Comparison of ENCODE assay signal across 32 cellular contexts in the genomic region with DNA sequence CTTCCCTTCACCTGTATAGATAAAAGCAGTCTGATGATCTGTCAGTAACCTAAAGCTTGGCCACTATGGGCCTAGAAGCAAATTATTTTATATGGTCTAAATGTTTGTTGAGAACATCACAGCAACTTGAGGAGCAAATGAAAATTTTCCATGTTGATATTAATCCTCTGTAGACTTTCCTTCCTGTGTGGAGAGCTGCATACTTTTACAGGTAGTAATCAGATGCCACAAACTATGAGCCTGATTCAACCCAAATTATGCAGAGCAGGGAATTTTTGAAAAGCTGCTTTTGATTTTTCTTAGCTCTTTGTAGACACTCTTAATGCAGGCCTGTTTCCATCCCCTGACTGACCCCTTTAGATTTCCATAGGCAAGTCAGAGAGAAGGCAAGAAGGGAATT. TPM values are rescaled to one million over a fixed set of nuclear protein-coding genes. Genes with fewer than 3 reads are reported as not detected.
"Had no signal": no experiment of that assay in that cellular context is flagged by ENCODE, and none has a peak within 500 bp of the region (broad histone marks: within the 10 kb centered on the region; RNA-seq: fewer than 3 reads in every experiment).

No MANE protein-coding gene starts in this region.

- H3K9ac ChIP-seq: parathyroid adenoma had no signal

- H3K4me1 ChIP-seq: esophagus muscularis mucosa, foreskin keratinocyte, gastroesophageal sphincter, heart left ventricle, left lung, parathyroid adenoma, right atrium auricular region, sigmoid colon, spleen, testis, tibial artery, upper lobe of left lung had no signal

- H3K9me3 ChIP-seq: esophagus muscularis mucosa, gastroesophageal sphincter, heart left ventricle, left lung, mucosa of descending colon, right atrium auricular region, sigmoid colon, spleen, testis, tibial artery, upper lobe of left lung had no signal

- ATAC-seq: foreskin keratinocyte; gastroesophageal sphincter; heart left ventricle; left lung; mucosa of descending colon; natural killer cell treated with Interleukin-12 subunit alpha and Interleukin-12 subunit beta and Interleukin-15 and Interleukin-18, amount 100 ng/mL, for 72 hours; stimulated activated memory B cell treated with anti-CD40 and anti-IgM and Interleukin-4, amounts not matched to agents 10 μg/mL and 1 μg/mL and 100 μg/mL, for 72 hours; stimulated activated naive CD8-positive, alpha-beta T cell treated with anti-CD3 and anti-CD28 coated beads, Interleukin-15, Interleukin-2, amounts not matched to agents 100 U/mL and 50 U/mL, for 24 hours had no signal

- H3K27me3 ChIP-seq: testis had no signal

- DNase-seq: dermis blood vessel endothelial cell; effector memory CD4-positive, alpha-beta T cell; foreskin keratinocyte; heart left ventricle; kidney; left lung; mesenchymal stem cell; mucosa of descending colon; naive B cell; sigmoid colon; spleen; stimulated activated CD4-positive, alpha-beta T cell treated with anti-CD3 and anti-CD28 coated beads, Interleukin-4, amount 100 ng/mL, for 4 hours; stimulated activated naive CD8-positive, alpha-beta T cell treated with anti-CD3 and anti-CD28 coated beads, Interleukin-15, Interleukin-2, amounts not matched to agents 100 U/mL and 50 U/mL, for 24 hours; substantia nigra; testis; tibial artery; upper lobe of left lung had no signal

- H3K36me3 ChIP-seq: esophagus muscularis mucosa, gastroesophageal sphincter, heart left ventricle, left lung, right atrium auricular region, sigmoid colon, spleen, tibial artery, upper lobe of left lung had no signal

- H3K27ac ChIP-seq: coronary artery, esophagus muscularis mucosa, foreskin keratinocyte, gastroesophageal sphincter, heart left ventricle, hepatocyte, left lung, parathyroid adenoma, right atrium auricular region, sigmoid colon, skin epidermis, spleen, testis, tibial artery, upper lobe of left lung had no signal

- H3K4me3 ChIP-seq: coronary artery, esophagus muscularis mucosa, gastroesophageal sphincter, heart left ventricle, hepatocyte, left lung, mucosa of descending colon, right atrium auricular region, sigmoid colon, skin epidermis, spleen, testis, tibial artery, upper lobe of left lung had no signal

RNA-seq across cellular contexts. Expression of a gene that starts 17.3 kb away (rescaled TPM):
- total RNA-seq: dermis blood vessel endothelial cell; endothelial cell of umbilical vein; epithelial cell of proximal tubule; esophagus muscularis mucosa; fibroblast of lung; foreskin keratinocyte; hepatocyte; kidney; left lung; lung microvascular endothelial cell; mucosa of descending colon; natural killer cell treated with Interleukin-12 subunit alpha and Interleukin-12 subunit beta and Interleukin-15 and Interleukin-18, amount 100 ng/mL, for 72 hours; osteoblast; progenitor cell of endocrine pancreas; sigmoid colon had no signal
- polyA plus RNA-seq: endothelial cell of umbilical vein, fibroblast of lung, foreskin keratinocyte, heart left ventricle, hepatocyte, sigmoid colon, spleen had no signal
